In genomic region chr5:1781726-1782384, GRCh38 we compare ENCODE assay signal across 24 cellular contexts. TPM values are rescaled to one million over a fixed set of nuclear protein-coding genes. Genes with fewer than 3 reads are reported as not detected.
DNase-seq lines count a peak whose midpoint lies in the region; ATAC-seq and TF ChIP-seq lines count a peak whose summit lies in the region.
"Had no signal": no experiment of that assay in that cellular context is flagged by ENCODE, and none has a peak within 500 bp of the region (broad histone marks: within the 10 kb centered on the region; RNA-seq: fewer than 3 reads in every experiment).

No MANE protein-coding gene starts in this region.

- H3K4me3 Mint-ChIP-seq in endodermal cell: no peak overlapping the region
- H3K4me3 Mint-ChIP-seq in stimulated activated memory B cell treated with anti-CD40 and anti-IgM and Interleukin-4, amounts not matched to agents 10 μg/mL and 1 μg/mL and 100 μg/mL, for 72 hours: peak overlapping the region; percentile 57
- H3K4me3 Mint-ChIP-seq: activated naive CD4-positive, alpha-beta T cell treated with anti-CD3 and anti-CD28 coated beads, Interleukin-2, amount 10 ng/mL, durations not matched to agents 7 days and 5 days had no signal

- WGBS in endodermal cell (ENCODE audit: insufficient coverage in 1 of 2, insufficient read length in 1 of 2), 2 experiments: 89 to 92% methylated on average over 3 to 9 of the region's 9 CpGs

- CTCF ChIA-PET in HEK293 (lab: Yijun Ruan, JAX): no interaction called here

- no peaks in the 10 kb centered on the region for H3K9me3 Mint-ChIP-seq in endodermal cell
- no peaks in the 10 kb centered on the region for H3K9me3 Mint-ChIP-seq in stimulated activated memory B cell treated with anti-CD40 and anti-IgM and Interleukin-4, amounts not matched to agents 10 μg/mL and 1 μg/mL and 100 μg/mL, for 72 hours
- H3K9me3 Mint-ChIP-seq: activated naive CD4-positive, alpha-beta T cell treated with anti-CD3 and anti-CD28 coated beads, Interleukin-2, amount 10 ng/mL, durations not matched to agents 7 days and 5 days had no signal

- no peaks in the 10 kb centered on the region for H3K36me3 ChIP-seq in HEK293 (ENCODE audit: control insufficient read depth in 2 of 2, insufficient read depth in 1 of 2, low read length in 2 of 2)
- H3K36me3 ChIP-seq in endodermal cell (ENCODE audit: control insufficient read depth, insufficient read depth, low read length): no peaks in the 10 kb centered on the region
- H3K36me3 ChIP-seq: HAP-1, upper lobe of left lung had no signal

- no peak overlapping the region for H3K9ac ChIP-seq in endodermal cell (ENCODE audit: extremely low read depth, low read length, poor library complexity, severe bottlenecking)
- H3K9ac ChIP-seq: SK-N-SH had no signal

- H3K9me3 ChIP-seq in HEK293 (ENCODE audit: control insufficient read depth, insufficient read depth, low read depth, low read length) (no peaks in the 10 kb centered on the region), endodermal cell (ENCODE audit: control insufficient read depth, low read length) (no peaks in the 10 kb centered on the region)
- H3K9me3 ChIP-seq: HAP-1, SK-N-SH, upper lobe of left lung had no signal

- H3K27me3 ChIP-seq in endodermal cell (ENCODE audit: control insufficient read depth, insufficient read depth, low read length, poor library complexity, severe bottlenecking): no peaks in the 10 kb centered on the region
- H3K27me3 ChIP-seq: upper lobe of left lung had no signal

- DNase-seq in Right ventricle myocardium inferior (ENCODE audit: missing footprints) (peak; percentile 44), left ventricle myocardium superior (no peak), endodermal cell (peak; percentile 18), germinal center (ENCODE audit: low spot score) (no peak), GM19238 (ENCODE audit: insufficient read length, low spot score) (no peak), RPMI8226 (no peak)
- DNase-seq: activated naive CD4-positive, alpha-beta T cell treated with anti-CD3 and anti-CD28 coated beads, Interleukin-2, amount 10 ng/mL, durations not matched to agents 7 days and 5 days; activated T-cell treated with anti-CD3 and anti-CD28 coated beads, Interleukin-2, amount 50 U/mL, for 48 hours; cerebellar nuclear complex; erythroblast; foreskin fibroblast; hypothalamus; MM.1S; NCI-H146; NCI-H510A treated with DMSO at 0.1 percent for 48 hours; NK-92 treated with Interleukin-12 subunit alpha and Interleukin-12 subunit beta, amount 100 ng/mL, for 24 hours; occipital lobe; retina; SK-N-SH; upper lobe of left lung had no signal

- intact Hi-C loops in Right ventricle myocardium inferior (cut with DNase I) (no loop called here), left ventricle myocardium superior (cut with micrococcal nuclease) (no loop called here)

- no peak overlapping the region for H3K4me3 ChIP-seq in HEK293 (ENCODE audit: low read depth, low read length)
- no peak overlapping the region for H3K4me3 ChIP-seq in endodermal cell (ENCODE audit: low read length)
- H3K4me3 ChIP-seq: HAP-1, lung, upper lobe of left lung had no signal

- H3K27ac Mint-ChIP-seq in endodermal cell: no peak overlapping the region
- H3K27ac Mint-ChIP-seq in stimulated activated memory B cell treated with anti-CD40 and anti-IgM and Interleukin-4, amounts not matched to agents 10 μg/mL and 1 μg/mL and 100 μg/mL, for 72 hours: peak overlapping the region; percentile 77
- H3K27ac Mint-ChIP-seq: activated naive CD4-positive, alpha-beta T cell treated with anti-CD3 and anti-CD28 coated beads, Interleukin-2, amount 10 ng/mL, durations not matched to agents 7 days and 5 days had no signal

- no peaks in the 10 kb centered on the region for H3K36me3 Mint-ChIP-seq in endodermal cell (ENCODE audit: low read depth)
- H3K36me3 Mint-ChIP-seq in stimulated activated memory B cell treated with anti-CD40 and anti-IgM and Interleukin-4, amounts not matched to agents 10 μg/mL and 1 μg/mL and 100 μg/mL, for 72 hours: no peaks in the 10 kb centered on the region
- H3K36me3 Mint-ChIP-seq: activated naive CD4-positive, alpha-beta T cell treated with anti-CD3 and anti-CD28 coated beads, Interleukin-2, amount 10 ng/mL, durations not matched to agents 7 days and 5 days had no signal

- ATAC-seq in Right ventricle myocardium inferior: no peak
- ATAC-seq in left ventricle myocardium superior: no peak
- ATAC-seq in stimulated activated memory B cell treated with anti-CD40 and anti-IgM and Interleukin-4, amounts not matched to agents 10 μg/mL and 1 μg/mL and 100 μg/mL, for 72 hours: no peak

- peaks cover 11% of the 10 kb centered on the region for H3K4me1 ChIP-seq in HEK293 (ENCODE audit: control insufficient read depth, insufficient read depth, low read length)
- H3K4me1 ChIP-seq in endodermal cell (ENCODE audit: control insufficient read depth, insufficient read depth, low read length): no peaks in the 10 kb centered on the region
- H3K4me1 ChIP-seq: HAP-1, upper lobe of left lung had no signal

- H3K4me1 Mint-ChIP-seq in endodermal cell: no peaks in the 10 kb centered on the region
- H3K4me1 Mint-ChIP-seq in stimulated activated memory B cell treated with anti-CD40 and anti-IgM and Interleukin-4, amounts not matched to agents 10 μg/mL and 1 μg/mL and 100 μg/mL, for 72 hours: peaks cover 35% of the 10 kb centered on the region

- POLR2A ChIA-PET in HEK293 (lab: Yijun Ruan, JAX): interaction anchor here (0.5 kb wide), 1 partner anchor 1056 kb away, joined by 4 read pairs; no protein-coding TSS in a partner anchor

- peaks cover 1% of the 10 kb centered on the region for H3K27me3 Mint-ChIP-seq in endodermal cell (ENCODE audit: insufficient read depth)
- H3K27me3 Mint-ChIP-seq in stimulated activated memory B cell treated with anti-CD40 and anti-IgM and Interleukin-4, amounts not matched to agents 10 μg/mL and 1 μg/mL and 100 μg/mL, for 72 hours: peaks cover 32% of the 10 kb centered on the region

- no peak for TF ChIP-seq CTCF in HEK293 (tag by site-specific recombination; IDR thresholded peaks at IDR 0.05)
- no peak for TF ChIP-seq CTCF in endodermal cell (conservative IDR thresholded peaks at IDR 0.05)

- no peak overlapping the region for H3K27ac ChIP-seq in HEK293 (ENCODE audit: extremely low read depth, low read depth, low read length)
- H3K27ac ChIP-seq in endodermal cell (ENCODE audit: low read depth, low read length): no peak overlapping the region
- H3K27ac ChIP-seq: upper lobe of left lung had no signal

TF ChIP-seq in HEK293, 187 proteins besides CTCF, POLR2A, EP300 and RAD21:
- TF ChIP-seq ZNF23 (tag by site-specific recombination; IDR thresholded peaks at IDR 0.05; ENCODE audit: borderline replicate concordance): no peak
- no peak for TF ChIP-seq KLF9 (tag by site-specific recombination; IDR thresholded peaks at IDR 0.05; ENCODE audit: low read depth)
- no peak for TF ChIP-seq SETDB1 (IDR thresholded peaks at IDR 0.05; ENCODE audit: insufficient read length, low read length)
- no peak for TF ChIP-seq HOXD13 (CRISPR knock-in tag; IDR thresholded peaks at IDR 0.05; ENCODE audit: borderline replicate concordance)
- TF ChIP-seq ZNF416 (tag by site-specific recombination; IDR thresholded peaks at IDR 0.05): no peak
- TF ChIP-seq OVOL3 (tag by site-specific recombination; IDR thresholded peaks at IDR 0.05): no peak
- no peak for TF ChIP-seq ZNF521 (tag by site-specific recombination; IDR thresholded peaks at IDR 0.05)
- peak; percentile 50; the same call in 1 of the 2 replicates for TF ChIP-seq KLF17 (tag by site-specific recombination; IDR thresholded peaks at IDR 0.05)
- peak; percentile 78 for TF ChIP-seq KLF1 (tag by site-specific recombination; IDR thresholded peaks at IDR 0.05)
- TF ChIP-seq ZNF169 (tag by site-specific recombination; IDR thresholded peaks at IDR 0.05): no peak
- no peak for TF ChIP-seq ZBTB8A (tag by site-specific recombination; IDR thresholded peaks at IDR 0.05)
TF ChIP-seq in HEK293: peak in this region for 2.

RNA-seq across cellular contexts. Expression of gene MRPL36, which starts 17.8 kb away (rescaled TPM):
- total RNA-seq in Right ventricle myocardium inferior: 62.3 TPM
- 66.7 TPM for total RNA-seq in left ventricle myocardium superior
- 10 to 100 TPM; 44.0 to 49.7 TPM for total RNA-seq in endodermal cell
- polyA plus RNA-seq in endodermal cell (2013, experiment 1 of 2): 73.8 TPM
- polyA plus RNA-seq in endodermal cell (2013, experiment 2 of 2): 63.7 TPM

RNA-seq across cellular contexts. Expression of gene NDUFS6, which starts 19.4 kb away (rescaled TPM):
- total RNA-seq in Right ventricle myocardium inferior: 134 TPM
- 128 TPM for total RNA-seq in left ventricle myocardium superior
- 10 to 100 TPM; 47.9 to 65.2 TPM for total RNA-seq in endodermal cell
- 79.9 TPM for polyA plus RNA-seq in endodermal cell (2013, experiment 1 of 2)
- 73.3 TPM for polyA plus RNA-seq in endodermal cell (2013, experiment 2 of 2)

Comparison
In these comparisons a context has a peak if more than half of its experiments do, and no peak if none do; other contexts are left out.
1. DNase-seq: peak in Right ventricle myocardium inferior (single experiment) and endodermal cell (single experiment); none in left ventricle myocardium superior (single experiment), germinal center (single experiment), GM19238 (single experiment) and RPMI8226 (single experiment).